Comparison of ENCODE assay signal across 8 cellular contexts in the genomic region with DNA sequence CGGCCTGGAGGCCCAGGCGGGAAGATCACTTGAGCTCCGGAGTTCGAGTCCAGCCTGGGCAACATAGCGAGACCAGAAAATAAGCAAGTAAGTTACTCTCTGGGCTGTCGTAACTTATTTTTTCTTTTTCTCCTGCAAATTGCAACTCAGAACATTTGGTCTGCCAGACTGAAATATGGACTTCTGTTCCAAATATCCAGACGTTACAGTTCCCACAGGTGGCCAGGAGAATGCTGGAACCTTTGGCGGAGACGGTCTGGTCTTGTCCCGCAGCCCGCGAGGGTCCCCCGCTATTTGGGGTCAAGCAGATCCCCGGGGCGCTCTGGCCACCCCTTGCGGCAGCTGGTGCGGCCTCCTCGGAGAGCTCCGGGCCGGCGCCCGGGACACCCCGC. TPM values are rescaled to one million over a fixed set of nuclear protein-coding genes. Genes with fewer than 3 reads are reported as not detected.
DNase-seq lines count a peak whose midpoint lies in the region; ATAC-seq, FAIRE-seq and TF ChIP-seq lines count a peak whose summit lies in the region.

No MANE protein-coding gene starts in this region.

- no peak for ATAC-seq in activated T-helper 17 cell treated with anti-CD3 and anti-CD28 coated beads, Interleukin-2, amount 50 U/mL, for 72 hours (replicated peaks)
- ATAC-seq in stimulated activated memory B cell treated with anti-CD40 and anti-IgM and Interleukin-4, amounts not matched to agents 10 μg/mL and 1 μg/mL and 100 μg/mL, for 72 hours = no peak
- ATAC-seq in GM18861 (IDR thresholded peaks at IDR 0.05; ENCODE audit: unreplicated experiment) = no peak
- no peak for ATAC-seq in GM19023 (IDR thresholded peaks at IDR 0.05; ENCODE audit: unreplicated experiment)

- DNase-seq in HFF-Myc (ENCODE audit: extremely low read depth, low read depth) (no peak), GM12891 (ENCODE audit: insufficient read length, low spot score) (no peak), NCI-H524 (lab: John Stamatoyannopoulos, UW) (no peak)

- peak overlapping the region; percentile 73 for H3K9ac ChIP-seq in iPS-18a (ENCODE audit: low read length)

- H3K4me3 ChIP-seq in HFF-Myc (replicated peaks; ENCODE audit: low read depth, low read length) (peak overlapping the region; percentile 52), iPS-18a (ENCODE audit: low read length) (peak overlapping the region; percentile 73)

- no peak for FAIRE-seq in GM12891 (lab: Jason Lieb, UNC)

- TF ChIP-seq POLR2A in GM12891 (IDR thresholded peaks at IDR 0.05; ENCODE audit: low read depth, low read length) = no peak

- no peaks in the 10 kb centered on the region for H3K4me1 Mint-ChIP-seq in activated T-helper 17 cell treated with anti-CD3 and anti-CD28 coated beads, Interleukin-2, amount 50 U/mL, for 72 hours
- H3K4me1 Mint-ChIP-seq in stimulated activated memory B cell treated with anti-CD40 and anti-IgM and Interleukin-4, amounts not matched to agents 10 μg/mL and 1 μg/mL and 100 μg/mL, for 72 hours = peaks cover 5% of the 10 kb centered on the region

- no peaks in the 10 kb centered on the region for H3K36me3 ChIP-seq in iPS-18a (ENCODE audit: control insufficient read depth, low read depth, low read length)

- H3K9me3 ChIP-seq in iPS-18a (ENCODE audit: control insufficient read depth, low read depth, low read length) = no peaks in the 10 kb centered on the region

- TF ChIP-seq CTCF in HFF-Myc (IDR thresholded peaks at IDR 0.05; ENCODE audit: low read depth, low read length, missing control alignments) = no peak

- no peaks in the 10 kb centered on the region for H3K36me3 Mint-ChIP-seq in activated T-helper 17 cell treated with anti-CD3 and anti-CD28 coated beads, Interleukin-2, amount 50 U/mL, for 72 hours (ENCODE audit: low read depth)
- no peaks in the 10 kb centered on the region for H3K36me3 Mint-ChIP-seq in stimulated activated memory B cell treated with anti-CD40 and anti-IgM and Interleukin-4, amounts not matched to agents 10 μg/mL and 1 μg/mL and 100 μg/mL, for 72 hours

- H3K27ac ChIP-seq in iPS-18a (ENCODE audit: low read length) = no peak overlapping the region

- H3K4me3 Mint-ChIP-seq in activated T-helper 17 cell treated with anti-CD3 and anti-CD28 coated beads, Interleukin-2, amount 50 U/mL, for 72 hours = peak overlapping the region; percentile 60
- H3K4me3 Mint-ChIP-seq in stimulated activated memory B cell treated with anti-CD40 and anti-IgM and Interleukin-4, amounts not matched to agents 10 μg/mL and 1 μg/mL and 100 μg/mL, for 72 hours = peak overlapping the region; percentile 46

- H3K27me3 ChIP-seq in iPS-18a (ENCODE audit: control insufficient read depth, insufficient read depth, low read length) = peaks cover 15% of the 10 kb centered on the region

- H3K4me1 ChIP-seq in iPS-18a (ENCODE audit: control insufficient read depth, low read depth, low read length) = peaks cover 4% of the 10 kb centered on the region

- no peaks in the 10 kb centered on the region for H3K9me3 Mint-ChIP-seq in activated T-helper 17 cell treated with anti-CD3 and anti-CD28 coated beads, Interleukin-2, amount 50 U/mL, for 72 hours
- H3K9me3 Mint-ChIP-seq in stimulated activated memory B cell treated with anti-CD40 and anti-IgM and Interleukin-4, amounts not matched to agents 10 μg/mL and 1 μg/mL and 100 μg/mL, for 72 hours = no peaks in the 10 kb centered on the region

- no peak overlapping the region for H3K27ac Mint-ChIP-seq in activated T-helper 17 cell treated with anti-CD3 and anti-CD28 coated beads, Interleukin-2, amount 50 U/mL, for 72 hours
- H3K27ac Mint-ChIP-seq in stimulated activated memory B cell treated with anti-CD40 and anti-IgM and Interleukin-4, amounts not matched to agents 10 μg/mL and 1 μg/mL and 100 μg/mL, for 72 hours = no peak overlapping the region

- peaks cover 15% of the 10 kb centered on the region for H3K27me3 Mint-ChIP-seq in activated T-helper 17 cell treated with anti-CD3 and anti-CD28 coated beads, Interleukin-2, amount 50 U/mL, for 72 hours
- peaks cover 22% of the 10 kb centered on the region for H3K27me3 Mint-ChIP-seq in stimulated activated memory B cell treated with anti-CD40 and anti-IgM and Interleukin-4, amounts not matched to agents 10 μg/mL and 1 μg/mL and 100 μg/mL, for 72 hours

TF ChIP-seq in GM12891, 5 proteins besides CTCF, POLR2A, EP300 and RAD21:
- TF ChIP-seq TAF1 (IDR thresholded peaks at IDR 0.05; ENCODE audit: low read depth, low read length) = no peak
- TF ChIP-seq POU2F2 (IDR thresholded peaks at IDR 0.05; ENCODE audit: low read depth, low read length) = no peak
- TF ChIP-seq POLR2AphosphoS5 (IDR thresholded peaks at IDR 0.05; ENCODE audit: low read depth, low read length) = no peak
- no peak for TF ChIP-seq PAX5 (IDR thresholded peaks at IDR 0.05; ENCODE audit: insufficient read depth, low read length, severe bottlenecking)
- TF ChIP-seq SPI1 (IDR thresholded peaks at IDR 0.05; ENCODE audit: low read depth, low read length) = no peak

RNA-seq across cellular contexts. Expression of gene PLEKHH1, which starts 0.5 kb away (rescaled TPM):
- 1 to 10 TPM in 1 of 2 donors, under 1 TPM in 1; 0.17 to 4.9 TPM for total RNA-seq in activated T-helper 17 cell treated with anti-CD3 and anti-CD28 coated beads, Interleukin-2, amount 50 U/mL, for 72 hours
- polyA plus RNA-seq in GM12891 (2012; ENCODE audit: low read depth, missing spikeins) = 0.69 TPM

RNA-seq across cellular contexts. Expression of gene TMEM229B, which starts 44.1 kb away (rescaled TPM):
- total RNA-seq in activated T-helper 17 cell treated with anti-CD3 and anti-CD28 coated beads, Interleukin-2, amount 50 U/mL, for 72 hours = under 1 TPM; 0.71 to 0.84 TPM
- polyA plus RNA-seq in GM12891 (2012; ENCODE audit: low read depth, missing spikeins) = 0.85 TPM
